Comparison of ENCODE assay signal across 8 cellular contexts in genomic region chrX:37685452-37686347, GRCh38. TPM values are rescaled to one million over a fixed set of nuclear protein-coding genes. Genes with fewer than 3 reads are reported as not detected.
DNase-seq lines count a peak whose midpoint lies in the region; ATAC-seq and TF ChIP-seq lines count a peak whose summit lies in the region.

A gene with protein sequence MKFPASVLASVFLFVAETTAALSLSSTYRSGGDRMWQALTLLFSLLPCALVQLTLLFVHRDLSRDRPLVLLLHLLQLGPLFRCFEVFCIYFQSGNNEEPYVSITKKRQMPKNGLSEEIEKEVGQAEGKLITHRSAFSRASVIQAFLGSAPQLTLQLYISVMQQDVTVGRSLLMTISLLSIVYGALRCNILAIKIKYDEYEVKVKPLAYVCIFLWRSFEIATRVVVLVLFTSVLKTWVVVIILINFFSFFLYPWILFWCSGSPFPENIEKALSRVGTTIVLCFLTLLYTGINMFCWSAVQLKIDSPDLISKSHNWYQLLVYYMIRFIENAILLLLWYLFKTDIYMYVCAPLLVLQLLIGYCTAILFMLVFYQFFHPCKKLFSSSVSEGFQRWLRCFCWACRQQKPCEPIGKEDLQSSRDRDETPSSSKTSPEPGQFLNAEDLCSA (plus strand): TSS chrX:37685791. CDS start chrX:37685962, 171 bp downstream.

- H3K36me3 ChIP-seq in mucosa of descending colon (ENCODE audit: low read depth) = no peaks in the 10 kb centered on the region

- intact Hi-C loops in mucosa of descending colon (cut with DNase I, micrococcal nuclease) = no loop called here

- CTCF ChIA-PET in activated CD8-positive, alpha-beta T cell treated with anti-CD3 and anti-CD28 coated beads, Interleukin-2, amount 10 ng/mL, durations not matched to agents 7 days and 5 days (lab: Charles Lee) = no interaction called here

- peaks cover 5% of the 10 kb centered on the region for H3K4me1 Mint-ChIP-seq in activated CD8-positive, alpha-beta T cell treated with anti-CD3 and anti-CD28 coated beads, Interleukin-2, amount 10 ng/mL, durations not matched to agents 7 days and 5 days (ENCODE audit: low read depth)

- no peak within 1 kb of the TSS for H3K27ac Mint-ChIP-seq in activated CD8-positive, alpha-beta T cell treated with anti-CD3 and anti-CD28 coated beads, Interleukin-2, amount 10 ng/mL, durations not matched to agents 7 days and 5 days

- H3K4me3 ChIP-seq in GM12875 (ENCODE audit: low read depth, low read length) (peak within 1 kb of the TSS; percentile 43), epithelial cell of proximal tubule (ENCODE audit: low read depth, low read length) (peak within 1 kb of the TSS; percentile 52), mucosa of descending colon (peak within 1 kb of the TSS; percentile 19)

- peak within 1 kb of the TSS; percentile 57 for H3K4me3 Mint-ChIP-seq in activated CD8-positive, alpha-beta T cell treated with anti-CD3 and anti-CD28 coated beads, Interleukin-2, amount 10 ng/mL, durations not matched to agents 7 days and 5 days

- POLR2A ChIA-PET in activated CD8-positive, alpha-beta T cell treated with anti-CD3 and anti-CD28 coated beads, Interleukin-2, amount 10 ng/mL, durations not matched to agents 7 days and 5 days (lab: Charles Lee) = no interaction called here

- ATAC-seq in HG02798 (IDR thresholded peaks at IDR 0.05; ENCODE audit: poor library complexity, unreplicated experiment) (peak; percentile 84), mucosa of descending colon (peak; percentile 86)
- ATAC-seq in activated CD8-positive, alpha-beta T cell treated with anti-CD3 and anti-CD28 coated beads, Interleukin-2, amount 10 ng/mL, durations not matched to agents 7 days and 5 days = peak; percentile 95

- no peaks in the 10 kb centered on the region for H3K9me3 ChIP-seq in mucosa of descending colon

- no peaks in the 10 kb centered on the region for H3K36me3 Mint-ChIP-seq in activated CD8-positive, alpha-beta T cell treated with anti-CD3 and anti-CD28 coated beads, Interleukin-2, amount 10 ng/mL, durations not matched to agents 7 days and 5 days (ENCODE audit: low read depth)

- DNase-seq in NCI-H2227 treated with DMSO at 0.1 percent for 48 hours (lab: John Stamatoyannopoulos, UW) (peak; percentile 68), epithelial cell of proximal tubule (ENCODE audit: low read depth) (no peak), mucosa of descending colon (peak; percentile 66 to 81 (median 79)), kidney glomerular epithelial cell (lab: John Stamatoyannopoulos, UW) (no peak)
- peak; percentile 51 for DNase-seq in activated CD8-positive, alpha-beta T cell treated with anti-CD3 and anti-CD28 coated beads, Interleukin-2, amount 10 ng/mL, durations not matched to agents 7 days and 5 days
- peak; percentile 31 for DNase-seq in stimulated activated naive CD4-positive, alpha-beta T cell treated with Interleukin-2 at 50 U/mL for 16 hours (lab: John Stamatoyannopoulos, UW)

- H3K27me3 Mint-ChIP-seq in activated CD8-positive, alpha-beta T cell treated with anti-CD3 and anti-CD28 coated beads, Interleukin-2, amount 10 ng/mL, durations not matched to agents 7 days and 5 days (ENCODE audit: low read depth) = peaks cover 9% of the 10 kb centered on the region

- TF ChIP-seq CTCF in GM12875 (IDR thresholded peaks at IDR 0.05; ENCODE audit: borderline replicate concordance, insufficient read depth, low read depth, low read length) (no peak), epithelial cell of proximal tubule (conservative IDR thresholded peaks at IDR 0.05; ENCODE audit: low read depth, low read length) (no peak), mucosa of descending colon (IDR thresholded peaks at IDR 0.05) (no peak)

- H3K9me3 Mint-ChIP-seq in activated CD8-positive, alpha-beta T cell treated with anti-CD3 and anti-CD28 coated beads, Interleukin-2, amount 10 ng/mL, durations not matched to agents 7 days and 5 days (ENCODE audit: insufficient read depth) = no peaks in the 10 kb centered on the region

- peaks cover 5% of the 10 kb centered on the region for H3K4me1 ChIP-seq in mucosa of descending colon (ENCODE audit: low read depth)

RNA-seq across cellular contexts. Expression of the gene that starts here (rescaled TPM):
- not detected for total RNA-seq in activated CD8-positive, alpha-beta T cell treated with anti-CD3 and anti-CD28 coated beads, Interleukin-2, amount 10 ng/mL, durations not matched to agents 7 days and 5 days
- total RNA-seq in epithelial cell of proximal tubule = 0.63 and 1.4 TPM in 2 replicates
- total RNA-seq in mucosa of descending colon = 10 to 100 TPM; 22.8 to 34.7 (median 29.5) TPM

Comparison
In these comparisons a context has a peak if more than half of its experiments do, and no peak if none do; other contexts are left out.
1. Peak in DNase-seq and ATAC-seq in activated CD8-positive, alpha-beta T cell treated with anti-CD3 and anti-CD28 coated beads, Interleukin-2, amount 10 ng/mL, durations not matched to agents 7 days and 5 days; RNA of the gene not detected or under 1 TPM.
2. DNase-seq: peak in NCI-H2227 treated with DMSO at 0.1 percent for 48 hours (single experiment), mucosa of descending colon (3 of 3) and stimulated activated naive CD4-positive, alpha-beta T cell treated with Interleukin-2 at 50 U/mL for 16 hours (single experiment); none in epithelial cell of proximal tubule (single experiment) and kidney glomerular epithelial cell (single experiment).
3. Peak in every context shown above with its lines, with median percentiles within 50 percentile points of each other: H3K4me3 ChIP-seq and ATAC-seq.